ENCODE assay signal across 13 cellular contexts in genomic region chr2:161124186-161124585, GRCh38. TPM values are rescaled to one million over a fixed set of nuclear protein-coding genes. Genes with fewer than 3 reads are reported as not detected.
DNase-seq lines count a peak whose midpoint lies in the region; ATAC-seq, FAIRE-seq and TF ChIP-seq lines count a peak whose summit lies in the region.
"Had no signal": no experiment of that assay in that cellular context is flagged by ENCODE, and none has a peak within 500 bp of the region (broad histone marks: within the 10 kb centered on the region; RNA-seq: fewer than 3 reads in every experiment).

No MANE protein-coding gene starts in this region.

- ATAC-seq in GM21423 (IDR thresholded peaks at IDR 0.05; ENCODE audit: unreplicated experiment) (peak; percentile 58), HG03442 (IDR thresholded peaks at IDR 0.05; ENCODE audit: unreplicated experiment) (peak; percentile 56)
- peak; percentile 67 for ATAC-seq in stimulated activated memory B cell treated with anti-CD40 and anti-IgM and Interleukin-4, amounts not matched to agents 10 μg/mL and 1 μg/mL and 100 μg/mL, for 72 hours
- ATAC-seq: stimulated activated naive CD8-positive, alpha-beta T cell treated with anti-CD3 and anti-CD28 coated beads, Interleukin-15, Interleukin-2, amounts not matched to agents 100 U/mL and 50 U/mL, for 24 hours had no signal

- no peaks in the 10 kb centered on the region for H3K79me2 ChIP-seq in endothelial cell of umbilical vein (ENCODE audit: control insufficient read depth, insufficient read depth, low read length)

- H3K4me1 Mint-ChIP-seq in stimulated activated memory B cell treated with anti-CD40 and anti-IgM and Interleukin-4, amounts not matched to agents 10 μg/mL and 1 μg/mL and 100 μg/mL, for 72 hours = peaks cover 31% of the 10 kb centered on the region

- peak overlapping the region; percentile 3 for H3K27ac Mint-ChIP-seq in stimulated activated memory B cell treated with anti-CD40 and anti-IgM and Interleukin-4, amounts not matched to agents 10 μg/mL and 1 μg/mL and 100 μg/mL, for 72 hours
- H3K27ac Mint-ChIP-seq: activated T-cell treated with anti-CD3 and anti-CD28 coated beads, Interleukin-2, amount 50 U/mL, for 24 hours had no signal

- H3K9me1 ChIP-seq in endothelial cell of umbilical vein (replicated peaks; ENCODE audit: control insufficient read depth, extremely low read depth, insufficient read depth, low read length) = no peaks in the 10 kb centered on the region

- no peaks in the 10 kb centered on the region for H3K27me3 ChIP-seq in endothelial cell of umbilical vein (ENCODE audit: control insufficient read depth in 2 of 2, insufficient read depth in 2 of 2, low read length in 2 of 2)

- H3K36me3 ChIP-seq in endothelial cell of umbilical vein (ENCODE audit: control insufficient read depth in 2 of 2, extremely low read depth in 1 of 2, insufficient read depth in 2 of 2, low read length in 2 of 2) = no peaks in the 10 kb centered on the region

- H3K36me3 Mint-ChIP-seq in stimulated activated memory B cell treated with anti-CD40 and anti-IgM and Interleukin-4, amounts not matched to agents 10 μg/mL and 1 μg/mL and 100 μg/mL, for 72 hours = no peaks in the 10 kb centered on the region

- no peak for TF ChIP-seq CTCF in endothelial cell of umbilical vein (IDR thresholded peaks at IDR 0.05; ENCODE audit: extremely low read depth in 1 of 2, insufficient read depth in 1 of 2, low read depth in 1 of 2, low read length in 2 of 2)

- no peak for FAIRE-seq in endothelial cell of umbilical vein (lab: Jason Lieb, UNC)

- H3K9me3 ChIP-seq in endothelial cell of umbilical vein (replicated peaks; ENCODE audit: control insufficient read depth, insufficient read depth, low read length) = no peaks in the 10 kb centered on the region

- POLR2A ChIA-PET in endothelial cell of umbilical vein (lab: Charles Lee) = no interaction called here

- H2AFZ ChIP-seq in endothelial cell of umbilical vein (ENCODE audit: low read depth, low read length) = no peak overlapping the region

- no peaks in the 10 kb centered on the region for H4K20me1 ChIP-seq in endothelial cell of umbilical vein (replicated peaks; ENCODE audit: control insufficient read depth, extremely low read depth, insufficient read depth, low read length)

- H3K4me3 Mint-ChIP-seq in stimulated activated memory B cell treated with anti-CD40 and anti-IgM and Interleukin-4, amounts not matched to agents 10 μg/mL and 1 μg/mL and 100 μg/mL, for 72 hours = no peak overlapping the region
- H3K4me3 Mint-ChIP-seq: activated T-cell treated with anti-CD3 and anti-CD28 coated beads, Interleukin-2, amount 50 U/mL, for 24 hours had no signal

- intact Hi-C loops in endothelial cell of umbilical vein (cut with micrococcal nuclease) = loop anchor here (5.0 kb wide), 1 partner anchor 38 kb away; the partner anchor contains the start of gene TANK

- CTCF ChIA-PET in endothelial cell of umbilical vein (lab: Charles Lee) = no interaction called here

- H3K4me3 ChIP-seq in endothelial cell of umbilical vein (replicated peaks in 1 of 3; ENCODE audit: insufficient read depth in 1 of 3, low read depth in 1 of 3, low read length in 3 of 3) = no peak overlapping the region

- H3K9me3 Mint-ChIP-seq in stimulated activated memory B cell treated with anti-CD40 and anti-IgM and Interleukin-4, amounts not matched to agents 10 μg/mL and 1 μg/mL and 100 μg/mL, for 72 hours = no peaks in the 10 kb centered on the region
- H3K9me3 Mint-ChIP-seq: activated T-cell treated with anti-CD3 and anti-CD28 coated beads, Interleukin-2, amount 50 U/mL, for 24 hours had no signal

- H3K27ac ChIP-seq in endothelial cell of umbilical vein (ENCODE audit: insufficient read depth, low read depth, low read length) = peak overlapping the region; percentile 92

- H3K27me3 Mint-ChIP-seq in stimulated activated memory B cell treated with anti-CD40 and anti-IgM and Interleukin-4, amounts not matched to agents 10 μg/mL and 1 μg/mL and 100 μg/mL, for 72 hours = no peaks in the 10 kb centered on the region
- H3K27me3 Mint-ChIP-seq: activated T-cell treated with anti-CD3 and anti-CD28 coated beads, Interleukin-2, amount 50 U/mL, for 24 hours had no signal

- BruUV-seq in endothelial cell of umbilical vein (replicated peaks; lab: Mats Ljungman, UMichigan) = no TSS peak

- no peak for DNase-seq in endothelial cell of umbilical vein (ENCODE audit: low read depth, low spot score)
- DNase-seq in NCI-H82 (lab: John Stamatoyannopoulos, UW) = no peak
- no peak for DNase-seq in NCI-H1417 (lab: John Stamatoyannopoulos, UW)
- no peak for DNase-seq in kidney tubule cell (ENCODE audit: low spot score)
- DNase-seq in stimulated activated CD4-positive, alpha-beta T cell treated with anti-CD3 and anti-CD28 coated beads, Interleukin-1b, Interleukin-23, amount 100 ng/mL, for 48 hours = no peak
- DNase-seq: activated T-cell treated with anti-CD3 and anti-CD28 coated beads, Interleukin-2, amount 50 U/mL, for 24 hours; DMS 273 treated with DMSO at 0.1 percent for 48 hours; KBM-7; NCI-H446; stimulated activated naive CD8-positive, alpha-beta T cell treated with anti-CD3 and anti-CD28 coated beads, Interleukin-15, Interleukin-2, amounts not matched to agents 100 U/mL and 50 U/mL, for 24 hours had no signal

- H3K4me1 ChIP-seq in endothelial cell of umbilical vein (ENCODE audit: control insufficient read depth, extremely low read depth, insufficient read depth, low read length) = peaks cover 37% of the 10 kb centered on the region

- no peak overlapping the region for H3K4me2 ChIP-seq in endothelial cell of umbilical vein (ENCODE audit: insufficient read depth, low read length)

- dilution Hi-C loops in endothelial cell of umbilical vein (cut with MboI; ENCODE audit: extremely low pct_ligation_motif_present, low sequenced_read_pairs) = no loop called here

- TF ChIP-seq POLR2A in endothelial cell of umbilical vein (IDR thresholded peaks at IDR 0.05; ENCODE audit: low read depth, low read length) = no peak

- no peak overlapping the region for H3K9ac ChIP-seq in endothelial cell of umbilical vein (replicated peaks; ENCODE audit: extremely low read depth, insufficient read depth, low read length)

TF ChIP-seq in endothelial cell of umbilical vein, 7 proteins besides CTCF, POLR2A, EP300 and RAD21:
- TF ChIP-seq JUN (IDR thresholded peaks at IDR 0.05; ENCODE audit: borderline replicate concordance, insufficient read depth, insufficient read length, low read depth) (no peak), MYC (IDR thresholded peaks at IDR 0.05; ENCODE audit: low read depth, low read length) (no peak), MAX (IDR thresholded peaks at IDR 0.05; ENCODE audit: insufficient read depth, insufficient read length) (no peak), FOS (IDR thresholded peaks at IDR 0.05; ENCODE audit: borderline replicate concordance, insufficient read depth, low read length) (no peak), GATA2 (IDR thresholded peaks at IDR 0.05; ENCODE audit: insufficient read depth, insufficient read length, low read depth, low read length) (no peak), EZH2 (IDR thresholded peaks at IDR 0.05; ENCODE audit: borderline replicate concordance, low read depth, low read length, severe bottlenecking) (no peak), POLR2AphosphoS5 (IDR thresholded peaks at IDR 0.05; ENCODE audit: insufficient read depth, low read depth, low read length) (no peak)

RNA-seq across cellular contexts. Expression of gene TANK, which starts 36.0 kb away (rescaled TPM):
- 83.2 and 88.2 TPM in 2 replicates for total RNA-seq in endothelial cell of umbilical vein
- polyA plus RNA-seq in endothelial cell of umbilical vein = 30.5 and 33.3 TPM in 2 replicates
- polyA plus RNA-seq in endothelial cell of umbilical vein (2011; cell fraction: cytosol; rRNA removed) = 45.6 and 55.5 TPM in 2 replicates
- 85.4 and 95.5 TPM in 2 replicates for polyA plus RNA-seq in endothelial cell of umbilical vein (2011; cell fraction: nucleus; rRNA removed)
- 70.3 and 113 TPM in 2 replicates for polyA plus RNA-seq in endothelial cell of umbilical vein (2012)
- polyA minus RNA-seq in endothelial cell of umbilical vein = 36.8 and 37.6 TPM in 2 replicates
- polyA minus RNA-seq in endothelial cell of umbilical vein (2011; cell fraction: cytosol; rRNA and poly(A)+ RNA removed) = 9.1 TPM
- 234 and 271 TPM in 2 replicates for polyA minus RNA-seq in endothelial cell of umbilical vein (2011; cell fraction: nucleus; rRNA and poly(A)+ RNA removed)
